1 cellular context compared by ENCODE assay signal in genomic region chr7:150329331-150330106, GRCh38.
TF ChIP-seq lines count a peak whose summit lies in the region.

No MANE protein-coding gene starts in this region.

TF ChIP-seq in K562, 482 proteins besides CTCF, POLR2A, EP300 and RAD21:
- TF ChIP-seq PHB (CRISPR knock-in tag; IDR thresholded peaks at IDR 0.05) (0 out of 2 replicates have a peak, but pooled peaks have one; percentile 14), SRSF1 (IDR thresholded peaks at IDR 0.05; ENCODE audit: low read depth, low read length) (no peak), SNIP1 (IDR thresholded peaks at IDR 0.05; ENCODE audit: low read depth) (no peak), THAP12 (CRISPR knock-in tag; IDR thresholded peaks at IDR 0.05) (peak; percentile 42; the same call in 1 of the 2 replicates), KDM5B (IDR thresholded peaks at IDR 0.05; ENCODE audit: insufficient replicate concordance, low read depth, low read length) (peak; percentile 3), CXXC5 (CRISPR knock-in tag; IDR thresholded peaks at IDR 0.05) (no peak), TFAP4 (CRISPR knock-in tag; IDR thresholded peaks at IDR 0.05; ENCODE audit: borderline replicate concordance) (0 out of 2 replicates have a peak, but pooled peaks have one; percentile 7), CBFB (CRISPR knock-in tag; IDR thresholded peaks at IDR 0.05) (no peak)
- TF ChIP-seq, protein P1, sequence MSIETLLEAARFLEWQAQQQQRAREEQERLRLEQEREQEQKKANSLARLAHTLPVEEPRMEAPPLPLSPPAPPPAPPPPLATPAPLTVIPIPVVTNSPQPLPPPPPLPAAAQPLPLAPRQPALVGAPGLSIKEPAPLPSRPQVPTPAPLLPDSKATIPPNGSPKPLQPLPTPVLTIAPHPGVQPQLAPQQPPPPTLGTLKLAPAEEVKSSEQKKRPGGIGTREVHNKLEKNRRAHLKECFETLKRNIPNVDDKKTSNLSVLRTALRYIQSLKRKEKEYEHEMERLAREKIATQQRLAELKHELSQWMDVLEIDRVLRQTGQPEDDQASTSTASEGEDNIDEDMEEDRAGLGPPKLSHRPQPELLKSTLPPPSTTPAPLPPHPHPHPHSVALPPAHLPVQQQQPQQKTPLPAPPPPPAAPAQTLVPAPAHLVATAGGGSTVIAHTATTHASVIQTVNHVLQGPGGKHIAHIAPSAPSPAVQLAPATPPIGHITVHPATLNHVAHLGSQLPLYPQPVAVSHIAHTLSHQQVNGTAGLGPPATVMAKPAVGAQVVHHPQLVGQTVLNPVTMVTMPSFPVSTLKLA (conservative IDR thresholded peaks at IDR 0.05) = no peak
